In the genomic region with DNA sequence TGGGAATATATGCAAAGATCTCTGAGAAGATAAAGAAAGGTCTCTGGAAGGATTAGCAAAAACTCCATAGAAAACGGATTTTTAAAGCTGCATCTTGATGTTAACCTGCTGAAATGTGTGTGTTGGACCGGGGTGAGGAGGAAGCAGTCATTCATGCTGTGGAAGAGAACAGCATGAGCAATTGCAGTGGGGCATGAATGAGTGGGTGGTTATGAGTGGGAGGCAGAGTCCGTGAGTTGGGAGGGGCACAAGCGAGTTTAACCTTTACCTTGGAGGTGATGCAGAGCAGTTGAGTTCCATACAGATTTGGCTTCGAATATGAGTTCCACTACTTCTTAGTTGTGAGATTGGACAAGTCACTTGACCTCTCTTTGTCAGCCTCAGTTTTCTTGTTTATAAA, we compare ENCODE assay signal across 8 cellular contexts. TPM values are rescaled to one million over a fixed set of nuclear protein-coding genes. Genes with fewer than 3 reads are reported as not detected.
"Had no signal": no experiment of that assay in that cellular context is flagged by ENCODE, and none has a peak within 500 bp of the region (broad histone marks: within the 10 kb centered on the region; RNA-seq: fewer than 3 reads in every experiment).

No MANE protein-coding gene starts in this region.

- FAIRE-seq: HepG2 had no signal

- DNase-seq: H7, KG1 had no signal

- H3K27ac ChIP-seq: HL-60 had no signal

- H3K27ac Mint-ChIP-seq: GM23338 had no signal

- ATAC-seq: GM23338, HCT116, HepG2 had no signal

- H3K4me1 Mint-ChIP-seq: GM23338, IgD-negative memory B cell had no signal

- H3K9me3 Mint-ChIP-seq: GM23338, IgD-negative memory B cell had no signal

- H3K9me3 ChIP-seq: HAP-1 had no signal

- H3K4me1 ChIP-seq: HAP-1 had no signal

- H3K27me3 Mint-ChIP-seq: IgD-negative memory B cell had no signal

- H2AFZ ChIP-seq: GM23338 had no signal

- H3K4me3 ChIP-seq: GM23338, HAP-1 had no signal

- H3K4me3 Mint-ChIP-seq: GM23338, IgD-negative memory B cell had no signal

- H3K4me2 ChIP-seq: GM23338 had no signal

RNA-seq across cellular contexts. Expression of gene GALNT8, which starts 29.4 kb away (rescaled TPM):
- total RNA-seq: HepG2 had no signal
